In the genomic region with DNA sequence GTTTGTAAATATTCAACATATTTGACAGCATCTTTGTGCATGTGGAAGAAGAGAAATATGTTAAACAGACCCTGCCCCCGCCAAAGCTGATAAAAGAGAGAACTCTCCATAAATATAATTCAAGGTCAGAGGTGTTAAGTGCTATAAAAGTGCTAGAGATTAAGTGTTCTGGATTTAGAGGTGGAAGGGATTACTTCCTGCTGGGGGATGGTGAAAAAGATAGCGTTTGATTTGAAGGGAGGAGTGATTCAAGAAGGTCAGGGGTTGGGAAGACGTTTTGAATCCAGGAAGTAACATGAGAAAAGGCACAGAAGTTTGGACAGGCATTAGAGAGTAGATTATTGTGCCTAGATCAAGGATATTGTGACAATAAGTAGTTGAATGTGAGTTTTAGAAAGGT, we compare ENCODE assay signal across 26 cellular contexts.
"Had no signal": no experiment of that assay in that cellular context is flagged by ENCODE, and none has a peak within 500 bp of the region (broad histone marks: within the 10 kb centered on the region; RNA-seq: fewer than 3 reads in every experiment).

No MANE protein-coding gene starts in this region.

- H3K4me1 ChIP-seq: SJSA1 had no signal

- H3K9me3 ChIP-seq: SJSA1 had no signal

- H3K9me3 Mint-ChIP-seq: activated CD4-positive, alpha-beta memory T cell treated with anti-CD3 and anti-CD28 coated beads, Interleukin-2, amount 10 ng/mL, durations not matched to agents 7 days and 5 days; activated naive CD4-positive, alpha-beta T cell treated with anti-CD3 and anti-CD28 coated beads, Interleukin-2, amount 10 ng/mL, durations not matched to agents 7 days and 5 days; activated naive CD8-positive, alpha-beta T cell treated with anti-CD3 and anti-CD28 coated beads for 36 hours; activated T-helper 2 cell treated with anti-CD3 and anti-CD28 coated beads, Interferon-gamma antibody, Interleukin-2, Interleukin-4, amounts not matched to agents 10 μg/mL and 5 μg/mL and 100 μg/mL, durations not matched to agents 14 hours and 24 hours and 36 hours; IgD-negative memory B cell; T-helper 1 cell treated with Interleukin-12 subunit alpha and Interleukin-12 subunit beta and Interleukin-4 antibody, amounts not matched to agents 30 μg/mL and 1 μg/mL, for 36 hours had no signal

- DNase-seq: activated CD4-positive, alpha-beta memory T cell treated with anti-CD3 and anti-CD28 coated beads, Interleukin-2, amount 10 ng/mL, durations not matched to agents 7 days and 5 days; activated CD4-positive, alpha-beta T cell treated with anti-CD3 and anti-CD28 coated beads for 36 hours; activated CD4-positive, alpha-beta T cell treated with anti-CD3 and anti-CD28 coated beads, Interleukin-2, amount 50 U/mL, for 1 hour; activated gamma-delta T cell treated with Interleukin-2 at 50 U/mL for 16 hours; activated naive CD4-positive, alpha-beta T cell treated with anti-CD3 and anti-CD28 coated beads, Interleukin-2, amount 10 ng/mL, durations not matched to agents 7 days and 5 days; activated naive CD8-positive, alpha-beta T cell treated with anti-CD3 and anti-CD28 coated beads for 36 hours; activated T-cell treated with anti-CD3 and anti-CD28 coated beads for 4 hours; activated T-cell treated with anti-CD3 and anti-CD28 coated beads, Interleukin-2, amount 50 U/mL, for 48 hours; anterior cingulate cortex; central memory CD4-positive, alpha-beta T cell; MV-4-11; NCI-H1105; NCI-H1436; NCI-H1694 treated with DMSO at 0.1 percent for 48 hours; NCI-H2029 treated with DMSO at 0.1 percent for 48 hours; NCI-H345; NCI-H510A; NCI-H526 treated with DMSO at 0.1 percent for 48 hours; PC-3; SHP77 had no signal

- H3K4me3 ChIP-seq: SJSA1 had no signal

- H3K9ac ChIP-seq: KMS-11 had no signal

- H3K27me3 ChIP-seq: SJSA1 had no signal

- H3K4me1 Mint-ChIP-seq: activated CD4-positive, alpha-beta memory T cell treated with anti-CD3 and anti-CD28 coated beads, Interleukin-2, amount 10 ng/mL, durations not matched to agents 7 days and 5 days; activated naive CD4-positive, alpha-beta T cell treated with anti-CD3 and anti-CD28 coated beads, Interleukin-2, amount 10 ng/mL, durations not matched to agents 7 days and 5 days had no signal

- H3K27me3 Mint-ChIP-seq: activated CD4-positive, alpha-beta memory T cell treated with anti-CD3 and anti-CD28 coated beads, Interleukin-2, amount 10 ng/mL, durations not matched to agents 7 days and 5 days; activated CD4-positive, alpha-beta T cell treated with anti-CD3 and anti-CD28 coated beads for 36 hours; activated naive CD4-positive, alpha-beta T cell treated with anti-CD3 and anti-CD28 coated beads, Interleukin-2, amount 10 ng/mL, durations not matched to agents 7 days and 5 days; activated naive CD8-positive, alpha-beta T cell treated with anti-CD3 and anti-CD28 coated beads for 36 hours; IgD-negative memory B cell had no signal

- H3K4me3 Mint-ChIP-seq: activated CD4-positive, alpha-beta memory T cell treated with anti-CD3 and anti-CD28 coated beads, Interleukin-2, amount 10 ng/mL, durations not matched to agents 7 days and 5 days; activated CD4-positive, alpha-beta T cell treated with anti-CD3 and anti-CD28 coated beads for 36 hours; activated naive CD4-positive, alpha-beta T cell treated with anti-CD3 and anti-CD28 coated beads, Interleukin-2, amount 10 ng/mL, durations not matched to agents 7 days and 5 days; activated naive CD8-positive, alpha-beta T cell treated with anti-CD3 and anti-CD28 coated beads for 36 hours; IgD-negative memory B cell; T-helper 1 cell treated with Interleukin-12 subunit alpha and Interleukin-12 subunit beta and Interleukin-4 antibody, amounts not matched to agents 30 μg/mL and 1 μg/mL, for 36 hours had no signal

- ATAC-seq: activated CD4-positive, alpha-beta T cell treated with anti-CD3 and anti-CD28 coated beads for 36 hours; PC-3 had no signal

- H3K27ac Mint-ChIP-seq: activated CD4-positive, alpha-beta memory T cell treated with anti-CD3 and anti-CD28 coated beads, Interleukin-2, amount 10 ng/mL, durations not matched to agents 7 days and 5 days; activated CD4-positive, alpha-beta T cell treated with anti-CD3 and anti-CD28 coated beads for 36 hours; activated naive CD4-positive, alpha-beta T cell treated with anti-CD3 and anti-CD28 coated beads, Interleukin-2, amount 10 ng/mL, durations not matched to agents 7 days and 5 days; activated naive CD8-positive, alpha-beta T cell treated with anti-CD3 and anti-CD28 coated beads for 36 hours; activated T-helper 2 cell treated with anti-CD3 and anti-CD28 coated beads, Interferon-gamma antibody, Interleukin-2, Interleukin-4, amounts not matched to agents 10 μg/mL and 5 μg/mL and 100 μg/mL, durations not matched to agents 14 hours and 24 hours and 36 hours; IgD-negative memory B cell; T-helper 1 cell treated with Interleukin-12 subunit alpha and Interleukin-12 subunit beta and Interleukin-4 antibody, amounts not matched to agents 30 μg/mL and 1 μg/mL, for 36 hours had no signal

- FAIRE-seq: RCC 7860 had no signal

- H3K4me2 ChIP-seq: KMS-11 had no signal

- H3K27ac ChIP-seq: KMS-11, SJSA1 had no signal
